ENCODE assay signal across 8 cellular contexts in the genomic region with DNA sequence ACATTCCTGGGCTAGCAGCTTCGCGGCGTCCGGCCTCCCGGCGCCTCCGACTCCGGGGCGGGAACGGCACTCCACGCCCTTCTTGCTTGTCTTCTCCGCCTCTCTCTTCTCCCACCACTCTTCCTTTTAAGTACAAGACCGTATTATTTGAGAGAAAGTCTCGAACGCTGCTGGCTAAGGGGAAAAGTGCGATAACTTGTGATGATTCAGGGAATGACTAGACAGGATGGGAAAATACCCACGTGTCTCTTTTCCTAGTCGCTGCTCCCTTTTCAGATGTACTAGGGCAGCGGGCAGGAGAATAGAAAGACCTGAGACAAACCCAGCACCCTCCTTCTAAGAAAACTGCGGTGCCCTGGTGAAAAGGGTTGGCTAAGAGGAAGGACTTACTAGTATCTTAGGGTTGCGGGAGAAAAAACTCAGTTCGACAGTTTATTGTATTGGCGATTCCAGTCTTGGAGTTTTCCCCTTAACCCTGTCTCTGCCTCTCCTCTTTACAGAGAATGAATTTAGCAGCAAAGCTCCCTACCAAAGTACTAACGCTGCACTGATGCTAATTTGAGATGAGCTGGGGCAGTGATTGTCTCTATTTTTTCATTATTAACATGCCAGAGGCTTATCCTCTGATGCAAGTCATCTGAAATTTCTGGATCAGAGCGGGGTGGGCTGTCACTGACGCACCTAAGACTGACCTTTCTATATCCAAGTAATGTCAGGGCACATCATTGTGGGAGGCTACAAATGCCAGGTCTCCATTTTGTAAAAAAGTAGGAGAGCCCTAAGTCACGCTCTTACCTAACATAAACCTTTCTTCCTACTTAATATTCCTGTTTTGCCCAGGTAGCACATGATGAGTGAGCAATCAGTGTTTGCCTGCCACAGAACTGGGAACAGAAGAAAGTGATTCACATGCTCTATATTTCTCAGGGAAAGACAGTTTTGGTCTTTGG. TPM values are rescaled to one million over a fixed set of nuclear protein-coding genes. Genes with fewer than 3 reads are reported as not detected.
A peak's percentile ranks its signal among the peaks of the same experiment; 100 is the strongest.
DNase-seq lines count a peak whose midpoint lies in the region; ATAC-seq and TF ChIP-seq lines count a peak whose summit lies in the region.

No MANE protein-coding gene starts in this region.

- H3K36me3 ChIP-seq in OCI-LY7 (ENCODE audit: insufficient read depth, low read length) (peaks cover 18% of the 10 kb centered on the region), mesendoderm (ENCODE audit: control insufficient read depth, insufficient read depth, low read length) (no peaks in the 10 kb centered on the region), upper lobe of right lung (no peaks in the 10 kb centered on the region)
- no peaks in the 10 kb centered on the region for H3K36me3 ChIP-seq in effector memory CD4-positive, alpha-beta T cell (ENCODE audit: control insufficient read depth, insufficient read depth, low read length)

- H3K79me2 ChIP-seq in OCI-LY7 (ENCODE audit: insufficient read depth, low read depth, low read length) (peaks cover 32% of the 10 kb centered on the region), mesendoderm (ENCODE audit: control insufficient read depth, insufficient read depth, low read length) (peaks cover 30% of the 10 kb centered on the region)

- H3K23ac ChIP-seq in mesendoderm (ENCODE audit: low read length), result no peak overlapping the region

- H3K4me2 ChIP-seq in OCI-LY7 (ENCODE audit: low read length) (peak overlapping the region; percentile 91), mesendoderm (ENCODE audit: low read length) (peak overlapping the region; percentile 35)

- H4K5ac ChIP-seq in mesendoderm (ENCODE audit: low read length), result no peak overlapping the region

- CTCF ChIA-PET in OCI-LY7 (lab: Charles Lee; ENCODE audit: unreplicated experiment), result interaction anchor here (0.6 kb wide), 1 partner anchor 77 kb away, joined by 3 read pairs; no protein-coding TSS in a partner anchor

- no peak overlapping the region for H2AK5ac ChIP-seq in mesendoderm (ENCODE audit: low read length)

- peaks cover 19% of the 10 kb centered on the region for H3K27me3 ChIP-seq in effector memory CD4-positive, alpha-beta T cell (replicated peaks; ENCODE audit: control insufficient read depth, insufficient read depth, low read length, poor library complexity, severe bottlenecking)
- H3K27me3 ChIP-seq in mesendoderm (ENCODE audit: insufficient read depth, low read length, poor library complexity) (no peaks in the 10 kb centered on the region), upper lobe of right lung (no peaks in the 10 kb centered on the region)

- no TSS peak for BruUV-seq in OCI-LY7 (replicated peaks; lab: Mats Ljungman, UMichigan)

- peak overlapping the region; percentile 18 for H3K18ac ChIP-seq in mesendoderm (ENCODE audit: low read length)

- POLR2A ChIA-PET in OCI-LY7 (lab: Charles Lee), result interaction anchor here (0.7 to 3.2 kb wide), 6 partner anchors 11 to 144 kb away, joined by 3 to 10 read pairs (median 4); no protein-coding TSS in a partner anchor

- no peak for TF ChIP-seq CTCF in OCI-LY7 (conservative IDR thresholded peaks at IDR 0.05; ENCODE audit: low read length)
- no peak for TF ChIP-seq CTCF in upper lobe of right lung (IDR thresholded peaks at IDR 0.05)

- H3K79me1 ChIP-seq in mesendoderm (ENCODE audit: low read length), result no peaks in the 10 kb centered on the region

- H3K9ac ChIP-seq in mesendoderm (ENCODE audit: low read length), result peak overlapping the region; percentile 87

- DNase-seq in stimulated activated CD4-positive, alpha-beta T cell treated with anti-CD3 and anti-CD28 coated beads, Interleukin-1b, Interleukin-23, amount 100 ng/mL, for 48 hours, result peak; percentile 3
- DNase-seq in stimulated activated CD4-positive, alpha-beta T cell treated with anti-CD3 and anti-CD28 coated beads, Interleukin-2, amount 100 ng/mL, for 24 hours, result no peak
- DNase-seq in OCI-LY7 (ENCODE audit: low spot score) (no peak), mesendoderm (peak; percentile 66), upper lobe of right lung (no peak), mucosa of gallbladder (ENCODE audit: low spot score) (no peak)
- no peak for DNase-seq in effector memory CD4-positive, alpha-beta T cell
- no peak for DNase-seq in stimulated activated CD4-positive, alpha-beta T cell treated with anti-CD3 and anti-CD28 coated beads, Interleukin-2, amount 100 ng/mL, for 48 hours

- peaks cover 14% of the 10 kb centered on the region for H4K20me1 ChIP-seq in OCI-LY7 (ENCODE audit: insufficient read depth, low read length)

- H2AFZ ChIP-seq in OCI-LY7 (ENCODE audit: low read length), result peak overlapping the region; percentile 95; the same call in 1 of the 2 replicates

- H3K56ac ChIP-seq in mesendoderm (ENCODE audit: low read length), result peak overlapping the region; percentile 76

- ATAC-seq in upper lobe of right lung, result peak; percentile 0

- peak overlapping the region; percentile 85 for H3K4ac ChIP-seq in mesendoderm (ENCODE audit: low read depth, low read length)

- peak overlapping the region; percentile 61 for H2BK120ac ChIP-seq in mesendoderm (ENCODE audit: low read depth, low read length)

- H2BK15ac ChIP-seq in mesendoderm (replicated peaks; ENCODE audit: low read depth), result peak overlapping the region; percentile 74

- no CpG with 5 or more reads among the region's 27 CpGs for WGBS in mesendoderm (ENCODE audit: extremely low coverage, insufficient coverage, low lambda C conversion rate)

- H3K4me1 ChIP-seq in OCI-LY7 (ENCODE audit: insufficient read depth, low read length, poor library complexity, severe bottlenecking) (peaks cover 11% of the 10 kb centered on the region), mesendoderm (ENCODE audit: control insufficient read depth, low read depth, low read length) (no peaks in the 10 kb centered on the region), upper lobe of right lung (peaks cover 12% of the 10 kb centered on the region)
- no peaks in the 10 kb centered on the region for H3K4me1 ChIP-seq in effector memory CD4-positive, alpha-beta T cell (ENCODE audit: control insufficient read depth, insufficient read depth, low read length, poor library complexity, severe bottlenecking)

- H3K27ac ChIP-seq in OCI-LY7 (ENCODE audit: low read depth, low read length, poor library complexity, severe bottlenecking) (no peak overlapping the region), mesendoderm (ENCODE audit: low read depth, low read length) (peak overlapping the region; percentile 79), upper lobe of right lung (peak overlapping the region; percentile 85)
- no peak overlapping the region for H3K27ac ChIP-seq in effector memory CD4-positive, alpha-beta T cell (ENCODE audit: insufficient read depth, low read length, poor library complexity, severe bottlenecking)

- H3K4me3 ChIP-seq in OCI-LY7 (ENCODE audit: low read depth, low read length, poor library complexity, severe bottlenecking) (peak overlapping the region; percentile 90), mesendoderm (ENCODE audit: low read length) (peak overlapping the region; percentile 13), upper lobe of right lung (peak overlapping the region; percentile 91)
- H3K4me3 ChIP-seq in effector memory CD4-positive, alpha-beta T cell (ENCODE audit: insufficient read depth, low read depth, low read length, poor library complexity, severe bottlenecking), result peak overlapping the region; percentile 43

- no peaks in the 10 kb centered on the region for H3K9me3 ChIP-seq in OCI-LY7 (ENCODE audit: low read length)
- no peaks in the 10 kb centered on the region for H3K9me3 ChIP-seq in effector memory CD4-positive, alpha-beta T cell (ENCODE audit: control insufficient read depth, low read length)
- H3K9me3 ChIP-seq in upper lobe of right lung, result no peaks in the 10 kb centered on the region

- no peaks in the 10 kb centered on the region for H3K9me2 ChIP-seq in OCI-LY7 (ENCODE audit: insufficient read depth, low read length)

- peak overlapping the region; percentile 0 for H2BK5ac ChIP-seq in mesendoderm (ENCODE audit: low read length)

- H4K8ac ChIP-seq in mesendoderm (ENCODE audit: low read depth, low read length), result peak overlapping the region; percentile 76

- intact Hi-C loops in OCI-LY7 (cut with micrococcal nuclease; ENCODE audit: unreplicated experiment), result loop anchor here (2.0 to 5.0 kb wide), 3 partner anchors 143 to 1694 kb away; a partner anchor contains a TSS
- intact Hi-C loops in upper lobe of right lung (cut with DNase I), result no loop called here

RNA-seq across cellular contexts. Expression of a gene that starts 0.8 kb away (rescaled TPM):
- 186 and 263 TPM in 2 replicates for total RNA-seq in OCI-LY7 (2014; rRNA removed; shearing (Covaris generic))
- total RNA-seq in OCI-LY7 (2022) (107 and 110 TPM in 2 replicates), upper lobe of right lung (73.5 TPM), mucosa of gallbladder (123 TPM)
- 51.1 TPM for polyA plus RNA-seq in mesendoderm (2013, experiment 1 of 2)
- polyA plus RNA-seq in mesendoderm (2013, experiment 2 of 2), result 50.7 TPM

Comparison
In these comparisons a context has a peak if more than half of its experiments do, and no peak if none do; other contexts are left out.
1. DNase-seq: peak in stimulated activated CD4-positive, alpha-beta T cell treated with anti-CD3 and anti-CD28 coated beads, Interleukin-1b, Interleukin-23, amount 100 ng/mL, for 48 hours (single experiment) and mesendoderm (single experiment); none in stimulated activated CD4-positive, alpha-beta T cell treated with anti-CD3 and anti-CD28 coated beads, Interleukin-2, amount 100 ng/mL, for 24 hours (0 of 2), OCI-LY7 (single experiment), effector memory CD4-positive, alpha-beta T cell (0 of 3), upper lobe of right lung (single experiment), stimulated activated CD4-positive, alpha-beta T cell treated with anti-CD3 and anti-CD28 coated beads, Interleukin-2, amount 100 ng/mL, for 48 hours (0 of 2) and mucosa of gallbladder (single experiment).
2. H3K27ac ChIP-seq: peak in mesendoderm (single experiment) and upper lobe of right lung (single experiment); none in OCI-LY7 (single experiment) and effector memory CD4-positive, alpha-beta T cell (single experiment).
3. H3K4me3 ChIP-seq: peak in every context shown above with its lines; median percentile 91 in upper lobe of right lung; 90 in OCI-LY7; 43 in effector memory CD4-positive, alpha-beta T cell; 13 in mesendoderm.